ENCODE assay signal across 21 cellular contexts in the genomic region with DNA sequence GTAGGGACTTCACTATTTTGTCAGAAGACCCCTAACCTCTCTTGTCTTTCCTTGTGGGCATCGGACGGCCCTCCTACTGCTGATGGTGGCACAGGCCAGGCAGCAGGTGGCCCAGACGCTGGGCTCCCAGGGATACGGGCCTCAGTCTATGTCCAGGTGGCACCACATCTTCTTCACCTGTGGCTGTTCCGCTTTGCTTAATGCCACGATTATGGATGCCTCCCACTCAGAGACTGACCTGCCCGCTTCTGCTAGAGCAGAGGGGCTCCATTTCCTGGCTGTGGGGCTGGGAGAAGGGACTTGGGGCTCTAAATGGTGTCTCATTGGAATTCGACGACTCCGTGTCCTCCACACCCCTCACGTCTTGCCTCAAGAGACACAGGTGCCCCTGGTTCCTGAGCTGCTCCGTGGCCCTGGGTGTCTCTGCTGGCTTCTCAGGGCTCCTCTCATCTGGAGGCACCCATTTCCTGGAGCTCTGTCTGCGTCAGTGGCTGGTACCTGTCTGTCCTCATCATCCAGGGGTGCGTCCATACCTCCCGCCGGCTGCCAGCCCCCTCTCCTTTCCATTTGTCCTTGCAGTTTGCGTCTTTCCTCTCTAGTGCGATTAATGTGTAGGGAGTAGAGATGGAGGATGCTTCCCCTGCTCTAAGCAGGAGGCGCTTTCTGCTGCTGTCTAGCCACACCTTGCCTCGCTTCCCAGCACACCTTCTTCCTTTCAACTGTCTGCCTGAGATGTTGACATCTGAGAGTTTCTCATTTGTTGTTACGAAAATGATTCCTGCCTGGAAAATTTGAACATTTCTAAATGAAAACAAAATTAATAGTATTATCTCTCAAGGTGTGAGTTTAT.
DNase-seq lines count a peak whose midpoint lies in the region; ATAC-seq and TF ChIP-seq lines count a peak whose summit lies in the region.
"Had no signal": no experiment of that assay in that cellular context is flagged by ENCODE, and none has a peak within 500 bp of the region (broad histone marks: within the 10 kb centered on the region; RNA-seq: fewer than 3 reads in every experiment).

No MANE protein-coding gene starts in this region.

- peaks cover 8% of the 10 kb centered on the region; the same call in 1 of the 2 replicates for H3F3A ChIP-seq in Loucy (ENCODE audit: low read depth)

- no peak overlapping the region for H3K4me3 Mint-ChIP-seq in activated T-cell treated with anti-CD3 and anti-CD28 coated beads, Interleukin-2, amount 50 U/mL, for 24 hours
- H3K4me3 Mint-ChIP-seq in glutamatergic neuron (ENCODE audit: unreplicated experiment): no peak overlapping the region
- H3K4me3 Mint-ChIP-seq: central memory CD8-positive, alpha-beta T cell had no signal

- H3K9me3 ChIP-seq in Loucy (ENCODE audit: insufficient read depth, low read depth, low read length) (no peaks in the 10 kb centered on the region; the same call in 1 of the 2 replicates), spleen (peaks cover 0 to 4% (median 0%) of the 10 kb centered on the region in 8 donors)
- H3K9me3 ChIP-seq: suprapubic skin, vagina had no signal

- peak overlapping the region; percentile 63 for H2AFZ ChIP-seq in Loucy (ENCODE audit: low read length)

- no peaks in the 10 kb centered on the region for H3K36me3 Mint-ChIP-seq in activated T-cell treated with anti-CD3 and anti-CD28 coated beads, Interleukin-2, amount 50 U/mL, for 24 hours (ENCODE audit: low read depth)
- no peaks in the 10 kb centered on the region for H3K36me3 Mint-ChIP-seq in glutamatergic neuron (ENCODE audit: unreplicated experiment)

- H3K4me1 Mint-ChIP-seq in activated T-cell treated with anti-CD3 and anti-CD28 coated beads, Interleukin-2, amount 50 U/mL, for 24 hours (ENCODE audit: low read depth): peaks cover 22% of the 10 kb centered on the region
- peaks cover 1% of the 10 kb centered on the region for H3K4me1 Mint-ChIP-seq in glutamatergic neuron (ENCODE audit: low read depth, unreplicated experiment)
- H3K4me1 Mint-ChIP-seq: central memory CD8-positive, alpha-beta T cell had no signal

- peaks cover 10% of the 10 kb centered on the region for H3K27me3 Mint-ChIP-seq in activated T-cell treated with anti-CD3 and anti-CD28 coated beads, Interleukin-2, amount 50 U/mL, for 24 hours
- H3K27me3 Mint-ChIP-seq in glutamatergic neuron (ENCODE audit: unreplicated experiment): no peaks in the 10 kb centered on the region

- no peak for ATAC-seq in GM19328 (IDR thresholded peaks at IDR 0.05; ENCODE audit: unreplicated experiment)
- ATAC-seq in GM21447 (IDR thresholded peaks at IDR 0.05; ENCODE audit: unreplicated experiment): no peak
- ATAC-seq: HepG2 had no signal

- H3K36me3 ChIP-seq in Loucy (ENCODE audit: insufficient read depth, low read length) (no peaks in the 10 kb centered on the region), spleen (no peaks in the 10 kb centered on the region)
- H3K36me3 ChIP-seq: BLaER1, HAP-1, suprapubic skin, vagina had no signal

- DNase-seq in activated T-cell treated with anti-CD3 and anti-CD28 coated beads, Interleukin-2, amount 50 U/mL, for 24 hours: peak; percentile 30
- DNase-seq in activated T-cell treated with anti-CD3 and anti-CD28 coated beads, Interleukin-2, amount 50 U/mL, for 1 hour: no peak
- DNase-seq in glutamatergic neuron: peak; percentile 10
- DNase-seq in spleen: peak; percentile 58
- DNase-seq in GDM1 (lab: John Stamatoyannopoulos, UW): no peak
- DNase-seq: activated CD4-positive, alpha-beta T cell treated with anti-CD3 and anti-CD28 coated beads, Interleukin-2, amount 50 U/mL, for 1 hour; activated T-cell treated with anti-CD3 and anti-CD28 coated beads for 4 hours; NCI-H1048; NCI-H2029; small intestine had no signal

- intact Hi-C loops in spleen (cut with DNase I; ENCODE audit: low total_unique reads): no loop called here

- H3K4me3 ChIP-seq in Loucy (ENCODE audit: low read length, poor library complexity, severe bottlenecking) (peak overlapping the region; percentile 64), spleen (no peak overlapping the region)
- H3K4me3 ChIP-seq: BLaER1, HAP-1, SK-N-MC, suprapubic skin, vagina had no signal

- peaks cover 42% of the 10 kb centered on the region for H3K4me1 ChIP-seq in Loucy (ENCODE audit: insufficient read depth, low read length, poor library complexity, severe bottlenecking)
- H3K4me1 ChIP-seq in spleen: no peaks in the 10 kb centered on the region
- H3K4me1 ChIP-seq: suprapubic skin, vagina had no signal

- H3K9ac ChIP-seq in Loucy (ENCODE audit: low read depth, low read length, poor library complexity, severe bottlenecking): peak overlapping the region; percentile 11
- H3K9ac ChIP-seq: BLaER1 had no signal

- no peaks in the 10 kb centered on the region for H3K9me3 Mint-ChIP-seq in activated T-cell treated with anti-CD3 and anti-CD28 coated beads, Interleukin-2, amount 50 U/mL, for 24 hours
- H3K9me3 Mint-ChIP-seq in glutamatergic neuron (ENCODE audit: unreplicated experiment): peaks cover 5% of the 10 kb centered on the region
- H3K9me3 Mint-ChIP-seq: central memory CD8-positive, alpha-beta T cell had no signal

- H3K9me2 ChIP-seq in Loucy (replicated peaks; ENCODE audit: low read depth, low read length): no peaks in the 10 kb centered on the region

- no peaks in the 10 kb centered on the region for H4K20me1 ChIP-seq in Loucy (ENCODE audit: insufficient read depth, low read length, poor library complexity, severe bottlenecking)
- H4K20me1 ChIP-seq: BLaER1 had no signal

- H3K27me3 ChIP-seq in Loucy (ENCODE audit: insufficient read depth, low read length, poor library complexity, severe bottlenecking) (no peaks in the 10 kb centered on the region), spleen (replicated peaks in 1 of 7) (peaks cover 0 to 41% (median 0%) of the 10 kb centered on the region in 7 donors)
- H3K27me3 ChIP-seq: BLaER1, vagina had no signal

- 70 to 73% (median 72%) methylated on average over 20 to 21 of the region's 21 CpGs for WGBS in spleen, 5 donors

- no peak overlapping the region for H3K27ac Mint-ChIP-seq in activated T-cell treated with anti-CD3 and anti-CD28 coated beads, Interleukin-2, amount 50 U/mL, for 24 hours
- no peak overlapping the region for H3K27ac Mint-ChIP-seq in glutamatergic neuron (ENCODE audit: unreplicated experiment)

- no peak overlapping the region for H3K27ac ChIP-seq in spleen
- H3K27ac ChIP-seq: BLaER1, RWPE1, SK-N-MC, suprapubic skin, vagina had no signal

- no peaks in the 10 kb centered on the region for H3K79me2 ChIP-seq in Loucy (ENCODE audit: insufficient read depth, low read length)

- no peak for TF ChIP-seq CTCF in Loucy (conservative IDR thresholded peaks at IDR 0.05; ENCODE audit: low read length)
- TF ChIP-seq CTCF in glutamatergic neuron (IDR thresholded peaks at IDR 0.05; ENCODE audit: partially characterized antibody, unreplicated experiment): no peak
- TF ChIP-seq CTCF in spleen (IDR thresholded peaks at IDR 0.05 in 8 of 11, conservative IDR thresholded peaks at IDR 0.05 in 3 of 11): no peak

- no peak for TF ChIP-seq POLR2A in spleen (IDR thresholded peaks at IDR 0.05)

- peak overlapping the region; percentile 74 for H3K4me2 ChIP-seq in Loucy (ENCODE audit: low read depth, low read length, poor library complexity, severe bottlenecking)

Comparison
In these comparisons a context has a peak if more than half of its experiments do, and no peak if none do; other contexts are left out.
1. DNase-seq: peak in activated T-cell treated with anti-CD3 and anti-CD28 coated beads, Interleukin-2, amount 50 U/mL, for 24 hours (single experiment), glutamatergic neuron (single experiment) and spleen (single experiment); none in activated T-cell treated with anti-CD3 and anti-CD28 coated beads, Interleukin-2, amount 50 U/mL, for 1 hour (single experiment) and GDM1 (single experiment).